10 cellular contexts compared by ENCODE assay signal in the genomic region with DNA sequence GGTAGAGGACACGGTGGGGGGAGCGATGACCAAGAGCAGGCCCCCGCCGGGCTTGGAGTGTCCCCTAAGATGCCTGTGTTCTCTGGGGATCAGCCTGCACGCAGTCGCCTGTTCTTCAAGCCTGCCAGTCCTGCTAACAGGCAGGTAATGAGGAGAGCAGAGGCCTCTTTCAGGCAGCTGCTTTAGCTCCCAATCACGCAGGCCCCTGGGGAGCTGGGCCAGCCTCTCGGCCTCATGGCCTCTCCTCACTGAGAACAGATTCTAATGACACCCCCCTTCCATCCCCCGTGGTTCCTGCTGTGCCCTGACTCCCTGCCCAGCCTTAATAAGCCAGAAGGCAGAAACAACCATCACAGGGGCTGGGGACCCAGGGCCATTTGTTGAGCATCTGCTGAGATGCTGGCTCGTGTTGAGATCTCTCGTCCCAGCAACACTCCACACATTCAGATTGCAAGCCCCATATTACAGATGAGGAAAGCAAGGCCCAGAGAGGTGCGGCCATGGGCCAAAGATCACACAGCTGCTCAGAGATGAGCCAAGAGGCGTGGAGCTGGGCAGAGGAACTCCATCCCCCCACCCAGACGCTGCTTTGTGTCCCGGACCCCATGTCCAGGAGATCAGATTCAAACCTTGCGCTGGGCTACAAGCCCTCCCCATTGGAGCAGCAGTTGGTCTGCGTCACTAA.
A peak's percentile ranks its signal among the peaks of the same experiment; 100 is the strongest.
DNase-seq lines count a peak whose midpoint lies in the region; ATAC-seq and TF ChIP-seq lines count a peak whose summit lies in the region.
"Had no signal": no experiment of that assay in that cellular context is flagged by ENCODE, and none has a peak within 500 bp of the region (broad histone marks: within the 10 kb centered on the region; RNA-seq: fewer than 3 reads in every experiment).

No MANE protein-coding gene starts in this region.

- no peaks in the 10 kb centered on the region for H3K27me3 ChIP-seq in PC-9 (ENCODE audit: insufficient read depth, low read depth)
- H3K27me3 ChIP-seq: body of pancreas had no signal

- CTCF ChIA-PET in PC-9 (lab: Charles Lee): no interaction called here

- peaks cover 76% of the 10 kb centered on the region for H3K27me3 Mint-ChIP-seq in nephron (ENCODE audit: low read depth)

- DNase-seq in DMS 273 (lab: John Stamatoyannopoulos, UW; ENCODE audit: unreplicated experiment): peak; percentile 95
- peak; percentile 57 to 97 (median 91) for DNase-seq in NCI-H1417 (lab: John Stamatoyannopoulos, UW)
- DNase-seq in PC-9: no peak
- DNase-seq in dermis blood vessel endothelial cell: no peak
- no peak for DNase-seq in AG20443 (ENCODE audit: low spot score)
- DNase-seq: activated CD4-positive, alpha-beta memory T cell treated with anti-CD3 and anti-CD28 coated beads for 36 hours; esophagus squamous epithelium had no signal

- BruUV-seq in PC-9 (replicated peaks; lab: Mats Ljungman, UMichigan): no TSS peak

- no peaks in the 10 kb centered on the region for H3K79me2 ChIP-seq in PC-9 (ENCODE audit: low read depth)

- intact Hi-C loops in PC-9 (cut with micrococcal nuclease; ENCODE audit: unreplicated experiment): loop anchor here (2.0 to 5.0 kb wide), 4 partner anchors 34 to 356 kb away; no protein-coding TSS in a partner anchor

- peak overlapping the region; percentile 84; the same call in 1 of the 2 replicates for H3K4me2 ChIP-seq in PC-9

- POLR2A ChIA-PET in PC-9 (lab: Charles Lee; ENCODE audit: unreplicated experiment): interaction anchor here (0.6 kb wide), 1 partner anchor 149 kb away, joined by 4 read pairs; no protein-coding TSS in a partner anchor

- peak overlapping the region in 2 of 3 experiments; percentile 44 to 47 for H3K27ac Mint-ChIP-seq in nephron
- H3K27ac Mint-ChIP-seq: activated CD4-positive, alpha-beta memory T cell treated with anti-CD3 and anti-CD28 coated beads for 36 hours had no signal

- H3K4me1 Mint-ChIP-seq in nephron: peaks cover 45% of the 10 kb centered on the region

- no peaks in the 10 kb centered on the region for H3F3A ChIP-seq in PC-9 (ENCODE audit: insufficient read depth, low read depth)

- H3K9me2 ChIP-seq in PC-9 (ENCODE audit: insufficient read depth): no peaks in the 10 kb centered on the region

- H3K4me3 Mint-ChIP-seq in nephron: peak overlapping the region; percentile 72 to 81 (median 74)
- H3K4me3 Mint-ChIP-seq: activated CD4-positive, alpha-beta memory T cell treated with anti-CD3 and anti-CD28 coated beads for 36 hours had no signal

- H2AFZ ChIP-seq in PC-9: no peak overlapping the region

- no peaks in the 10 kb centered on the region for H3K9me3 Mint-ChIP-seq in nephron
- H3K9me3 Mint-ChIP-seq: activated CD4-positive, alpha-beta memory T cell treated with anti-CD3 and anti-CD28 coated beads for 36 hours had no signal

- H3K36me3 Mint-ChIP-seq in nephron (ENCODE audit: low read depth): no peaks in the 10 kb centered on the region
- H3K36me3 Mint-ChIP-seq: activated CD4-positive, alpha-beta memory T cell treated with anti-CD3 and anti-CD28 coated beads for 36 hours had no signal

- no peaks in the 10 kb centered on the region for H3K9me3 ChIP-seq in PC-9 (ENCODE audit: insufficient read depth, low read depth)
- H3K9me3 ChIP-seq: body of pancreas, esophagus squamous epithelium had no signal

- no peaks in the 10 kb centered on the region for H4K20me1 ChIP-seq in PC-9 (ENCODE audit: insufficient read depth)

- no peak overlapping the region for H3K27ac ChIP-seq in PC-9
- H3K27ac ChIP-seq: body of pancreas had no signal

- no peak for ATAC-seq in HG03571 (IDR thresholded peaks at IDR 0.05; ENCODE audit: unreplicated experiment)

- no peaks in the 10 kb centered on the region for H3K36me3 ChIP-seq in PC-9 (ENCODE audit: low read depth)
- H3K36me3 ChIP-seq: esophagus squamous epithelium had no signal

- no peak overlapping the region for H3K4me3 ChIP-seq in PC-9
- H3K4me3 ChIP-seq: body of pancreas had no signal

- no peak for TF ChIP-seq CTCF in PC-9 (conservative IDR thresholded peaks at IDR 0.05)
- TF ChIP-seq CTCF in nephron (IDR thresholded peaks at IDR 0.05; ENCODE audit: unreplicated experiment in 3 of 3): no peak

- no peaks in the 10 kb centered on the region for H3K4me1 ChIP-seq in PC-9 (replicated peaks; ENCODE audit: insufficient read depth)

Comparison
In these comparisons a context has a peak if more than half of its experiments do, and no peak if none do; other contexts are left out.
1. DNase-seq: peak in DMS 273 (single experiment) and NCI-H1417 (3 of 3); none in PC-9 (0 of 2), dermis blood vessel endothelial cell (single experiment) and AG20443 (single experiment).